19 cellular contexts compared by ENCODE assay signal in the genomic region with DNA sequence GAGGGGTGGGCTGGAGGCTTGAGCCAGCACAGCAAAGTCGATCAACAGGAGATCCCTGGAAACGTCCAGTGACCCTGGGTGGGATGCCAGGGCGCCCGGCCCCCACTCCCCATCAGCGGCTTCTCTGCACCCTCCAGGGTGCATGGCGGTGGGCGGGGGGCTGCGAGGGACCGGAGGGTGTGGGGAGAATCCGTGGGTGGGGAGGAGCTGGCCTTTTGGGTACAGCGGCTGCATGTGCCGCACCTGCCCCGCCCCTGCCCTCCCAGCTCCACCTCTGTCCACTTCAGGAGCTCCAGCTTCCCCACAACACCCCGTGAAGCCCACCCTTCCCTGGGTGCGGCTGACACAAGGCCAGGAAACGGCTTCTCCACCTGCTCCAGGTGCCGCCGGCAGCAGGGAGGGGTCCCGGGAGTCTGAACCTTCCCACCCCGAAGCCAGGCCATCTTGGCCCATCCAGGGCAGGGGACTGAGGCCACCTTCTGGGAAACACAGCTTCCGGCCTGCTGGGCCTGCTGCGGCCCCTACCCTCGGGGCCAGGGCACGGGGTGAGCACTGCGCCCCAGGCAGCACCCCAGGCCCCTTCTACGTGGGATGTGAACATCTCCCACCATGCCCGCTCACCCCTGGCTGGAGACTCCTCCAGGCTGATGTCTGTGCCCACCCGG. TPM values are rescaled to one million over a fixed set of nuclear protein-coding genes. Genes with fewer than 3 reads are reported as not detected.
DNase-seq lines count a peak whose midpoint lies in the region; ATAC-seq, FAIRE-seq and TF ChIP-seq lines count a peak whose summit lies in the region.
"Had no signal": no experiment of that assay in that cellular context is flagged by ENCODE, and none has a peak within 500 bp of the region (broad histone marks: within the 10 kb centered on the region; RNA-seq: fewer than 3 reads in every experiment).

No MANE protein-coding gene starts in this region.

- no peak overlapping the region for H3K9ac ChIP-seq in OCI-LY3 (ENCODE audit: low read length)
- H3K9ac ChIP-seq in HepG2 (ENCODE audit: insufficient read depth, low read depth, low read length) = no peak overlapping the region
- H3K9ac ChIP-seq: GM23248 had no signal

- CTCF ChIA-PET in MCF 10A (lab: Yijun Ruan, JAX) = no interaction called here
- CTCF ChIA-PET in HepG2 (lab: Yijun Ruan, JAX; ENCODE audit: low intra/inter-chr PET ratio, low total read pairs) = no interaction called here
- CTCF ChIA-PET in activated CD8-positive, alpha-beta T cell treated with anti-CD3 and anti-CD28 coated beads, Interleukin-2, amount 10 ng/mL, durations not matched to agents 7 days and 5 days (lab: Charles Lee) = no interaction called here

- 0 out of 3 replicates have a peak, but pooled peaks have one; percentile 1 for ATAC-seq in HepG2
- no peak for ATAC-seq in activated CD8-positive, alpha-beta T cell treated with anti-CD3 and anti-CD28 coated beads, Interleukin-2, amount 10 ng/mL, durations not matched to agents 7 days and 5 days

- WGBS in HepG2 (ENCODE audit: low lambda C conversion rate) = 31% methylated on average over 7 of the region's 28 CpGs
- WGBS in sigmoid colon, 2 donors = 30 to 70% methylated on average over 28 of the region's 28 CpGs

- H3K4me2 ChIP-seq in OCI-LY3 (ENCODE audit: low read length) = 0 out of 2 replicates have a peak overlapping the region, but pooled peaks have one; percentile 62
- H3K4me2 ChIP-seq in HepG2 (ENCODE audit: low read depth, low read length) = peak overlapping the region; percentile 27; the same call in 1 of the 2 replicates

- no peak overlapping the region for H2AFZ ChIP-seq in OCI-LY3 (ENCODE audit: low read depth, low read length)
- no peak overlapping the region for H2AFZ ChIP-seq in HepG2 (ENCODE audit: low read length)
- H2AFZ ChIP-seq: GM23248 had no signal

- POLR2A ChIA-PET in MCF 10A (lab: Yijun Ruan, JAX) = no interaction called here
- POLR2A ChIA-PET in HepG2 (lab: Yijun Ruan, JAX) = interaction anchor here (1.0 kb wide), 1 partner anchor 10 kb away, joined by 3 read pairs; no protein-coding TSS in a partner anchor
- POLR2A ChIA-PET in activated CD8-positive, alpha-beta T cell treated with anti-CD3 and anti-CD28 coated beads, Interleukin-2, amount 10 ng/mL, durations not matched to agents 7 days and 5 days (lab: Charles Lee) = interaction anchor here (1.0 kb wide), 1 partner anchor 8 kb away, joined by 3 read pairs; no protein-coding TSS in a partner anchor

- H3K4me3 ChIP-seq in breast epithelium (peak overlapping the region in 2 of 3 donors; percentile 58 to 78), OCI-LY3 (ENCODE audit: low read length) (no peak overlapping the region), HepG2 (replicated peaks in 1 of 3; ENCODE audit: insufficient read depth in 1 of 3, low read depth in 2 of 3, low read length in 3 of 3) (no peak overlapping the region; a peak in 1 of 6 replicates), sigmoid colon (no peak overlapping the region)
- H3K4me3 ChIP-seq: GM23248 had no signal

- DNase-seq in breast epithelium (ENCODE audit: low spot score in 2 of 2) (no peak), MCF 10A (ENCODE audit: unreplicated experiment) (no peak), HepG2 (ENCODE audit: low spot score) (no peak), sigmoid colon (peak; percentile 57), SIG-M5 treated with dmso at 0.1 percent for 504 hours (lab: John Stamatoyannopoulos, UW; ENCODE audit: unreplicated experiment) (no peak), superior temporal gyrus (ENCODE audit: extremely low spot score) (no peak)
- no peak for DNase-seq in activated CD8-positive, alpha-beta T cell treated with anti-CD3 and anti-CD28 coated beads, Interleukin-2, amount 10 ng/mL, durations not matched to agents 7 days and 5 days
- DNase-seq: 8988T; CD8-positive, alpha-beta T cell; DND-41; GF-D8; GM23248; KG1; MM.1S; NCI-H1092 treated with DMSO at 0.1 percent for 48 hours; NCI-H524; Peyer's patch; SHP77 had no signal

- no peaks in the 10 kb centered on the region for H3K36me3 Mint-ChIP-seq in MCF 10A (ENCODE audit: insufficient read depth, unreplicated experiment)
- no peaks in the 10 kb centered on the region for H3K36me3 Mint-ChIP-seq in activated CD8-positive, alpha-beta T cell treated with anti-CD3 and anti-CD28 coated beads, Interleukin-2, amount 10 ng/mL, durations not matched to agents 7 days and 5 days (ENCODE audit: low read depth)
- H3K36me3 Mint-ChIP-seq: CD8-positive, alpha-beta T cell had no signal

- peaks cover 6 to 13% of the 10 kb centered on the region in 2 donors for H3K4me1 ChIP-seq in breast epithelium
- peaks cover 4% of the 10 kb centered on the region; the same call in 1 of the 2 replicates for H3K4me1 ChIP-seq in OCI-LY3 (ENCODE audit: low read length)
- peaks cover 28% of the 10 kb centered on the region for H3K4me1 ChIP-seq in HepG2 (ENCODE audit: insufficient read depth, low read length)
- peaks cover 0 to 30% (median 29%) of the 10 kb centered on the region in 4 donors for H3K4me1 ChIP-seq in sigmoid colon

- H3K27ac ChIP-seq in breast epithelium = peak overlapping the region in 1 of 2 donors; percentile 84
- H3K27ac ChIP-seq in OCI-LY3 (ENCODE audit: low read length) = no peak overlapping the region
- H3K27ac ChIP-seq in HepG2 (ENCODE audit: extremely low read length, insufficient read depth, low read length) = no peak overlapping the region
- no peak overlapping the region for H3K27ac ChIP-seq in sigmoid colon
- H3K27ac ChIP-seq: GM23248, Peyer's patch had no signal

- FAIRE-seq in HepG2 (lab: Jason Lieb, UNC) = no peak

- TF ChIP-seq EP300 in HepG2 (IDR thresholded peaks at IDR 0.05; ENCODE audit: low read depth in 2 of 2, low read length in 2 of 2) = no peak
- no peak for TF ChIP-seq EP300 in HepG2 (CRISPR knock-in tag; IDR thresholded peaks at IDR 0.05; ENCODE audit: borderline replicate concordance)
- TF ChIP-seq EP300 in sigmoid colon (IDR thresholded peaks at IDR 0.05) = no peak

- H4K20me1 ChIP-seq in OCI-LY3 (ENCODE audit: insufficient read depth, low read length) (no peaks in the 10 kb centered on the region), HepG2 (ENCODE audit: insufficient read depth, low read length) (no peaks in the 10 kb centered on the region)

- BruUV-seq in MCF 10A (replicated peaks; lab: Mats Ljungman, UMichigan) (no TSS peak), HepG2 (replicated peaks; lab: Mats Ljungman, UMichigan) (no TSS peak)

- no peak for TF ChIP-seq RAD21 in HepG2 (CRISPR knock-in tag; IDR thresholded peaks at IDR 0.05)

- TF ChIP-seq CTCF in breast epithelium (IDR thresholded peaks at IDR 0.05) = no peak
- TF ChIP-seq CTCF in MCF 10A (IDR thresholded peaks at IDR 0.05; ENCODE audit: unreplicated experiment) = no peak
- TF ChIP-seq CTCF in OCI-LY3 (IDR thresholded peaks at IDR 0.05; ENCODE audit: low read depth, low read length) = no peak
- TF ChIP-seq CTCF in HepG2 (CRISPR knock-in tag; IDR thresholded peaks at IDR 0.05) = peak; percentile 30; the same call in 1 of the 2 replicates
- TF ChIP-seq CTCF in sigmoid colon (IDR thresholded peaks at IDR 0.05) = no peak

- H3K4me1 Mint-ChIP-seq in MCF 10A (ENCODE audit: insufficient read depth, unreplicated experiment) = no peaks in the 10 kb centered on the region
- peaks cover 34% of the 10 kb centered on the region for H3K4me1 Mint-ChIP-seq in activated CD8-positive, alpha-beta T cell treated with anti-CD3 and anti-CD28 coated beads, Interleukin-2, amount 10 ng/mL, durations not matched to agents 7 days and 5 days (ENCODE audit: low read depth)

- H3K4me3 Mint-ChIP-seq in MCF 10A (ENCODE audit: unreplicated experiment) = no peak overlapping the region
- H3K4me3 Mint-ChIP-seq in activated CD8-positive, alpha-beta T cell treated with anti-CD3 and anti-CD28 coated beads, Interleukin-2, amount 10 ng/mL, durations not matched to agents 7 days and 5 days = no peak overlapping the region
- H3K4me3 Mint-ChIP-seq: CD8-positive, alpha-beta T cell had no signal

- H3K27ac Mint-ChIP-seq in MCF 10A (ENCODE audit: low read depth, unreplicated experiment) = no peak overlapping the region
- H3K27ac Mint-ChIP-seq in activated CD8-positive, alpha-beta T cell treated with anti-CD3 and anti-CD28 coated beads, Interleukin-2, amount 10 ng/mL, durations not matched to agents 7 days and 5 days = no peak overlapping the region
- H3K27ac Mint-ChIP-seq: CD8-positive, alpha-beta T cell had no signal

- in situ Hi-C loops in HepG2 (cut with HindIII; ENCODE audit: extremely low pct_ligation_motif_present, low pct_unique_long_range_greater_than_20kb) = no loop called here

- TF ChIP-seq POLR2A in breast epithelium (IDR thresholded peaks at IDR 0.05) = no peak
- TF ChIP-seq POLR2A in HepG2 (IDR thresholded peaks at IDR 0.05; ENCODE audit: insufficient read depth in 1 of 2, low read depth in 2 of 2, low read length in 2 of 2) = no peak
- TF ChIP-seq POLR2A in sigmoid colon (IDR thresholded peaks at IDR 0.05) = no peak

- no peaks in the 10 kb centered on the region for H3K9me3 Mint-ChIP-seq in MCF 10A (ENCODE audit: unreplicated experiment)
- no peaks in the 10 kb centered on the region for H3K9me3 Mint-ChIP-seq in activated CD8-positive, alpha-beta T cell treated with anti-CD3 and anti-CD28 coated beads, Interleukin-2, amount 10 ng/mL, durations not matched to agents 7 days and 5 days (ENCODE audit: insufficient read depth)
- H3K9me3 Mint-ChIP-seq: CD8-positive, alpha-beta T cell had no signal

- no peaks in the 10 kb centered on the region for H3K27me3 Mint-ChIP-seq in MCF 10A (ENCODE audit: insufficient read depth, unreplicated experiment)
- peaks cover 34% of the 10 kb centered on the region for H3K27me3 Mint-ChIP-seq in activated CD8-positive, alpha-beta T cell treated with anti-CD3 and anti-CD28 coated beads, Interleukin-2, amount 10 ng/mL, durations not matched to agents 7 days and 5 days (ENCODE audit: low read depth)

- H3K79me2 ChIP-seq in OCI-LY3 (ENCODE audit: low read length) (no peaks in the 10 kb centered on the region), HepG2 (ENCODE audit: insufficient read depth, low read length) (no peaks in the 10 kb centered on the region)

- H3K27me3 ChIP-seq in breast epithelium = peaks cover 9 to 42% of the 10 kb centered on the region in 2 donors
- peaks cover 15% of the 10 kb centered on the region for H3K27me3 ChIP-seq in OCI-LY3 (ENCODE audit: low read depth, low read length)
- peaks cover 19 to 87% of the 10 kb centered on the region in 2 experiments for H3K27me3 ChIP-seq in HepG2 (ENCODE audit: control insufficient read depth in 1 of 2, insufficient read depth in 2 of 2, low read length in 2 of 2)
- peaks cover 52 to 93% (median 64%) of the 10 kb centered on the region in 3 donors for H3K27me3 ChIP-seq in sigmoid colon

- H3K9me3 ChIP-seq in breast epithelium (no peaks in the 10 kb centered on the region), OCI-LY3 (ENCODE audit: insufficient read depth, low read length) (no peaks in the 10 kb centered on the region), HepG2 (ENCODE audit: low read length) (no peaks in the 10 kb centered on the region), sigmoid colon (no peaks in the 10 kb centered on the region)

- H3K36me3 ChIP-seq in breast epithelium (no peaks in the 10 kb centered on the region), OCI-LY3 (replicated peaks; ENCODE audit: low read depth, low read length) (no peaks in the 10 kb centered on the region), HepG2 (replicated peaks in 1 of 2; ENCODE audit: control insufficient read depth in 1 of 2, insufficient read depth in 2 of 2, low read length in 2 of 2) (no peaks in the 10 kb centered on the region), sigmoid colon (no peaks in the 10 kb centered on the region)
- H3K36me3 ChIP-seq: Peyer's patch had no signal

- intact Hi-C loops in breast epithelium (cut with DNase I; ENCODE audit: low total_unique reads) = no loop called here
- intact Hi-C loops in MCF 10A (cut with micrococcal nuclease) = no loop called here
- intact Hi-C loops in HepG2 (cut with micrococcal nuclease; ENCODE audit: unreplicated experiment) = no loop called here
- intact Hi-C loops in sigmoid colon (cut with DNase I) = no loop called here

RNA-seq across cellular contexts. Expression of a gene that starts 34.6 kb away (rescaled TPM):
- 1 to 10 TPM in 2 of 3 donors, under 1 TPM in 1; 0.16 to 2.6 (median 1.2) TPM for total RNA-seq in breast epithelium
- total RNA-seq in MCF 10A (2022) = 2.7 and 3.5 TPM in 2 replicates
- total RNA-seq in HepG2 (2016; rRNA removed; fragmentation: Illumina TruSeq; extraction: Trizol) = 0.18 and 0.36 TPM in 2 replicates
- 0.30 TPM in 1 of 2 replicates, not detected in the other for total RNA-seq in HepG2 (2016; cell fraction: cytosol; rRNA removed; fragmentation: Illumina TruSeq; extraction: Trizol; ENCODE audit: low read depth)
- total RNA-seq in HepG2 (2016; cell fraction: insoluble cytoplasmic fraction; rRNA removed; fragmentation: Illumina TruSeq; extraction: Trizol) = 0.16 and 0.24 TPM in 2 replicates
- total RNA-seq in HepG2 (2016; cell fraction: membrane; rRNA removed; fragmentation: Illumina TruSeq; extraction: Trizol) = 0.37 and 0.48 TPM in 2 replicates
- total RNA-seq in HepG2 (2016; cell fraction: nucleus; rRNA removed; fragmentation: Illumina TruSeq; extraction: Trizol) = not detected in 2 replicates
- polyA plus RNA-seq in HepG2 (2011; rRNA removed) = 0.18 and 0.57 TPM in 2 replicates
- 0.08 and 0.18 TPM in 2 replicates for polyA plus RNA-seq in HepG2 (2011; cell fraction: cytosol; rRNA removed)
- polyA plus RNA-seq in HepG2 (2011; cell fraction: nucleus; rRNA removed) = 0.58 and 0.95 TPM in 2 replicates
- polyA plus RNA-seq in HepG2 (2012) = 0.87 and 3.8 TPM in 2 replicates
- 0.68 and 0.69 TPM in 2 replicates for polyA plus RNA-seq in HepG2 (2016; cell fraction: cytosol; fragmentation: Illumina TruSeq; extraction: Trizol; ENCODE audit: low read depth)
- polyA plus RNA-seq in HepG2 (2016; cell fraction: insoluble cytoplasmic fraction; fragmentation: Illumina TruSeq; extraction: Trizol; ENCODE audit: low read depth) = 0.49 and 0.90 TPM in 2 replicates
- 0.89 and 1.3 TPM in 2 replicates for polyA plus RNA-seq in HepG2 (2016; cell fraction: membrane; fragmentation: Illumina TruSeq; extraction: Trizol; ENCODE audit: low read depth)
- polyA plus RNA-seq in HepG2 (2016; cell fraction: nucleus; fragmentation: Illumina TruSeq; extraction: Trizol; ENCODE audit: insufficient read depth, low read depth) = 0.38 and 0.60 TPM in 2 replicates
- 0.12 and 0.68 TPM in 2 replicates for polyA minus RNA-seq in HepG2 (2011; rRNA and poly(A)+ RNA removed; ENCODE audit: low replicate concordance)
- polyA minus RNA-seq in HepG2 (2011; cell fraction: cytosol; rRNA and poly(A)+ RNA removed) = 0.30 TPM in 1 of 2 replicates, not detected in the other
- polyA minus RNA-seq in HepG2 (2011; cell fraction: nucleus; rRNA and poly(A)+ RNA removed) = 0.25 TPM in 1 of 2 replicates, not detected in the other
- total RNA-seq in sigmoid colon = 1 to 10 TPM in 1 of 4 donors, under 1 TPM in 3; 0.36 to 1.7 (median 0.45) TPM
- polyA plus RNA-seq in sigmoid colon = 1 to 10 TPM in 2 of 3 donors, under 1 TPM in 1; 0.23 to 3.0 (median 2.8) TPM
- total RNA-seq in activated CD8-positive, alpha-beta T cell treated with anti-CD3 and anti-CD28 coated beads, Interleukin-2, amount 10 ng/mL, durations not matched to agents 7 days and 5 days = under 1 TPM; 0.39 to 0.53 TPM
- total RNA-seq: GM23248 had no signal
- polyA plus RNA-seq: GM23248 had no signal

Comparison
In these comparisons a context has a peak if more than half of its experiments do, and no peak if none do; other contexts are left out.
1. H3K4me3 ChIP-seq: peak in breast epithelium (2 of 3); none in OCI-LY3 (single experiment), HepG2 (0 of 3) and sigmoid colon (0 of 4).